18 cellular contexts compared by ENCODE assay signal in the genomic region with DNA sequence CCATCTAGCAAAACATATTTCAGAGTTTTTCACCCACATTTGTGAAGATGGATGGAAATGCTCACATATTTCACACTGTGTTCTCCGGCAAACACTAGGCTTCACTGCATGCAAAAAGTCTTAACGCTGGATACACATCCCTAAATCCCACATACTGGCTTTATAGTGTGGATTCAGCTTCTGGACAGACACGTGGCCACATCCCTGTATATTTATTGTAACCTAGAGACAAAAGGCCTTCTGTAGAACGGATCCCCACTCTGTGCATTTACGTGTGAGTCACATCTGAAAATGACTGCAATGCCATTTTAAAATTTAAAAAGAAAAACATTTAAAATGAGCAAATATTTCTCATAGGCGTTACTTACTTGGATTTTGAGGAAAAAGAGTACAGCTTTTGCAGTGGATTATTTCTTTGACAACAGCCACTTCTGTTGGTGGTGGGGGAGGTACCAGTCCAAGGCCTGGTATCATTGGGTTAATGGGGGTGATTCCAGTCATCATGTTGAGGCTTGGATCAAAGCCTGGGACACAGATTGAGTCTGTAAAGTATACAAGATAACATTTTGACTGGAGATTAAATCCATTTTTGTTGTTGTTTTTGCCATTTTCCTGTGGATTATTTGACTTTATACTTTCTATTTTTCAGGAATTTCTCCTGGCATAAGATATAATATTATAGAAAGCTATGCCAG.
DNase-seq lines count a peak whose midpoint lies in the region; FAIRE-seq and TF ChIP-seq lines count a peak whose summit lies in the region.
"Had no signal": no experiment of that assay in that cellular context is flagged by ENCODE, and none has a peak within 500 bp of the region (broad histone marks: within the 10 kb centered on the region; RNA-seq: fewer than 3 reads in every experiment).

No MANE protein-coding gene starts in this region.

- H2BK12ac ChIP-seq in neuronal stem cell (ENCODE audit: low read length): no peak overlapping the region

- no peak for TF ChIP-seq CTCF in endothelial cell of umbilical vein (IDR thresholded peaks at IDR 0.05; ENCODE audit: extremely low read depth in 1 of 2, insufficient read depth in 1 of 2, low read depth in 1 of 2, low read length in 2 of 2)

- no peak overlapping the region for H3K4ac ChIP-seq in neuronal stem cell (ENCODE audit: low read length)

- dilution Hi-C loops in endothelial cell of umbilical vein (cut with MboI; ENCODE audit: extremely low pct_ligation_motif_present, low sequenced_read_pairs): no loop called here

- POLR2A ChIA-PET in endothelial cell of umbilical vein (lab: Charles Lee): no interaction called here

- H4K91ac ChIP-seq in neuronal stem cell (ENCODE audit: low read depth, low read length, poor library complexity): no peak overlapping the region

- no peak overlapping the region for H2BK15ac ChIP-seq in neuronal stem cell (ENCODE audit: low read length)

- H3K23ac ChIP-seq in neuronal stem cell (ENCODE audit: low read depth, low read length, poor library complexity): no peak overlapping the region

- no peak overlapping the region for H3K18ac ChIP-seq in neuronal stem cell (ENCODE audit: low read length)

- intact Hi-C loops in endothelial cell of umbilical vein (cut with micrococcal nuclease): loop anchor here (5.0 to 10.0 kb wide), 3 partner anchors 266 to 514 kb away; partner anchors contain the start of genes CCDC122, ENOX1 and LACC1

- no peak overlapping the region for H3K9ac ChIP-seq in endothelial cell of umbilical vein (replicated peaks; ENCODE audit: extremely low read depth, insufficient read depth, low read length)
- no peak overlapping the region for H3K9ac ChIP-seq in neuronal stem cell (ENCODE audit: low read depth, low read length, poor library complexity)

- H3K4me1 ChIP-seq in endothelial cell of umbilical vein (ENCODE audit: control insufficient read depth, extremely low read depth, insufficient read depth, low read length) (peaks cover 33% of the 10 kb centered on the region), neuronal stem cell (ENCODE audit: control insufficient read depth in 2 of 2, insufficient read depth in 1 of 2, low read depth in 1 of 2, low read length in 2 of 2) (peaks cover 2 to 18% of the 10 kb centered on the region in 2 donors)
- H3K4me1 ChIP-seq: breast epithelium had no signal

- H3K4me2 ChIP-seq in endothelial cell of umbilical vein (ENCODE audit: insufficient read depth, low read length) (no peak overlapping the region), neuronal stem cell (ENCODE audit: insufficient read depth, low read length, poor library complexity, severe bottlenecking) (no peak overlapping the region)

- H3K27me3 ChIP-seq in endothelial cell of umbilical vein (ENCODE audit: control insufficient read depth in 2 of 2, insufficient read depth in 2 of 2, low read length in 2 of 2): no peaks in the 10 kb centered on the region
- H3K27me3 ChIP-seq in neuronal stem cell (ENCODE audit: control insufficient read depth in 3 of 3, insufficient read depth in 3 of 3, low read depth in 1 of 3, low read length in 3 of 3): no peaks in the 10 kb centered on the region
- H3K27me3 ChIP-seq: breast epithelium, vagina had no signal

- H3K36me3 ChIP-seq in endothelial cell of umbilical vein (ENCODE audit: control insufficient read depth in 2 of 2, extremely low read depth in 1 of 2, insufficient read depth in 2 of 2, low read length in 2 of 2): no peaks in the 10 kb centered on the region
- no peaks in the 10 kb centered on the region for H3K36me3 ChIP-seq in neuronal stem cell (replicated peaks in 1 of 2; ENCODE audit: control insufficient read depth in 2 of 2, insufficient read depth in 2 of 2, low read length in 2 of 2)
- H3K36me3 ChIP-seq: breast epithelium, vagina, WERI-Rb-1 had no signal

- H3K9me1 ChIP-seq in endothelial cell of umbilical vein (replicated peaks; ENCODE audit: control insufficient read depth, extremely low read depth, insufficient read depth, low read length): no peaks in the 10 kb centered on the region

- no peak overlapping the region for H2BK5ac ChIP-seq in neuronal stem cell (ENCODE audit: low read length)

- DNase-seq in GM12892 (ENCODE audit: insufficient read length): no peak
- peak; percentile 92 for DNase-seq in SK-MEL-5 (ENCODE audit: low read depth, low spot score)
- no peak for DNase-seq in endothelial cell of umbilical vein (ENCODE audit: low read depth, low spot score)
- no peak for DNase-seq in neuronal stem cell (ENCODE audit: low spot score)
- DNase-seq in A172 (ENCODE audit: low spot score): no peak
- DNase-seq in SHP77 (lab: John Stamatoyannopoulos, UW): no peak
- DNase-seq in T-helper 1 cell: no peak
- DNase-seq: activated CD4-positive, alpha-beta T cell treated with anti-CD3 and anti-CD28 coated beads, Interleukin-2, amount 50 U/mL, for 4 hours; activated CD8-positive, alpha-beta memory T cell treated with anti-CD3 and anti-CD28 coated beads, Interleukin-2, amount 50 U/mL, for 48 hours; foreskin fibroblast; KG1; psoas muscle; SIG-M5; WERI-Rb-1 had no signal

- H3K79me1 ChIP-seq in neuronal stem cell (ENCODE audit: low read depth, low read length): no peaks in the 10 kb centered on the region

- TF ChIP-seq POLR2A in GM12892 (IDR thresholded peaks at IDR 0.05; ENCODE audit: low read depth, low read length) (no peak), endothelial cell of umbilical vein (IDR thresholded peaks at IDR 0.05; ENCODE audit: low read depth, low read length) (no peak)

- no TSS peak for BruUV-seq in endothelial cell of umbilical vein (replicated peaks; lab: Mats Ljungman, UMichigan)

- no peak overlapping the region for H2BK120ac ChIP-seq in neuronal stem cell (ENCODE audit: low read depth, low read length)

- H3K9me3 ChIP-seq in endothelial cell of umbilical vein (replicated peaks; ENCODE audit: control insufficient read depth, insufficient read depth, low read length) (no peaks in the 10 kb centered on the region), neuronal stem cell (replicated peaks in 1 of 2; ENCODE audit: control insufficient read depth in 2 of 2, insufficient read depth in 1 of 2, low read depth in 1 of 2, low read length in 2 of 2) (no peaks in the 10 kb centered on the region)
- H3K9me3 ChIP-seq: breast epithelium, psoas muscle, vagina had no signal

- peak; percentile 30 for FAIRE-seq in GM12892 (lab: Jason Lieb, UNC)
- no peak for FAIRE-seq in endothelial cell of umbilical vein (lab: Jason Lieb, UNC)
- FAIRE-seq: islet of Langerhans had no signal

- H2AK5ac ChIP-seq in neuronal stem cell (ENCODE audit: low read depth, low read length): no peak overlapping the region

- in situ Hi-C loops in SK-MEL-5 (cut with HindIII; ENCODE audit: low pct_unique_long_range_greater_than_20kb, low sequenced_read_pairs): no loop called here

- no peaks in the 10 kb centered on the region for H3K79me2 ChIP-seq in endothelial cell of umbilical vein (ENCODE audit: control insufficient read depth, insufficient read depth, low read length)

- H3K27ac ChIP-seq in endothelial cell of umbilical vein (ENCODE audit: insufficient read depth, low read depth, low read length): no peak overlapping the region
- H3K27ac ChIP-seq in neuronal stem cell (replicated peaks; ENCODE audit: low read length): no peak overlapping the region
- H3K27ac ChIP-seq: breast epithelium, coronary artery, psoas muscle, vagina, WERI-Rb-1 had no signal

- H3K4me3 ChIP-seq in endothelial cell of umbilical vein (replicated peaks in 1 of 3; ENCODE audit: insufficient read depth in 1 of 3, low read depth in 1 of 3, low read length in 3 of 3) (no peak overlapping the region), neuronal stem cell (ENCODE audit: low read length in 2 of 2) (no peak overlapping the region)
- H3K4me3 ChIP-seq: breast epithelium, coronary artery, psoas muscle, vagina had no signal

- no peak overlapping the region for H4K8ac ChIP-seq in neuronal stem cell (ENCODE audit: low read depth, low read length)

- H3K14ac ChIP-seq in neuronal stem cell (ENCODE audit: low read length): no peak overlapping the region

- CTCF ChIA-PET in endothelial cell of umbilical vein (lab: Charles Lee): interaction anchor here (1.9 kb wide), 1 partner anchor 12 kb away, joined by 4 read pairs; no protein-coding TSS in a partner anchor

- H2AFZ ChIP-seq in endothelial cell of umbilical vein (ENCODE audit: low read depth, low read length) (peak overlapping the region; percentile 17), neuronal stem cell (ENCODE audit: low read length) (peak overlapping the region; percentile 15)

- no peaks in the 10 kb centered on the region for H4K20me1 ChIP-seq in endothelial cell of umbilical vein (replicated peaks; ENCODE audit: control insufficient read depth, extremely low read depth, insufficient read depth, low read length)

- no CpG with 5 or more reads among the region's 6 CpGs for WGBS in neuronal stem cell (ENCODE audit: extremely low coverage in 2 of 2, insufficient read length in 2 of 2, insufficient replicate concordance in 1 of 2), 2 donors

TF ChIP-seq in endothelial cell of umbilical vein, 7 proteins besides CTCF, POLR2A, EP300 and RAD21:
- TF ChIP-seq EZH2 (IDR thresholded peaks at IDR 0.05; ENCODE audit: borderline replicate concordance, low read depth, low read length, severe bottlenecking): no peak
- no peak for TF ChIP-seq MYC (IDR thresholded peaks at IDR 0.05; ENCODE audit: low read depth, low read length)
- TF ChIP-seq POLR2AphosphoS5 (IDR thresholded peaks at IDR 0.05; ENCODE audit: insufficient read depth, low read depth, low read length): no peak
- TF ChIP-seq FOS (IDR thresholded peaks at IDR 0.05; ENCODE audit: borderline replicate concordance, insufficient read depth, low read length): no peak
- no peak for TF ChIP-seq GATA2 (IDR thresholded peaks at IDR 0.05; ENCODE audit: insufficient read depth, insufficient read length, low read depth, low read length)
- no peak for TF ChIP-seq MAX (IDR thresholded peaks at IDR 0.05; ENCODE audit: insufficient read depth, insufficient read length)
- no peak for TF ChIP-seq JUN (IDR thresholded peaks at IDR 0.05; ENCODE audit: borderline replicate concordance, insufficient read depth, insufficient read length, low read depth)
